ENCODE assay signal across 9 cellular contexts in the genomic region with DNA sequence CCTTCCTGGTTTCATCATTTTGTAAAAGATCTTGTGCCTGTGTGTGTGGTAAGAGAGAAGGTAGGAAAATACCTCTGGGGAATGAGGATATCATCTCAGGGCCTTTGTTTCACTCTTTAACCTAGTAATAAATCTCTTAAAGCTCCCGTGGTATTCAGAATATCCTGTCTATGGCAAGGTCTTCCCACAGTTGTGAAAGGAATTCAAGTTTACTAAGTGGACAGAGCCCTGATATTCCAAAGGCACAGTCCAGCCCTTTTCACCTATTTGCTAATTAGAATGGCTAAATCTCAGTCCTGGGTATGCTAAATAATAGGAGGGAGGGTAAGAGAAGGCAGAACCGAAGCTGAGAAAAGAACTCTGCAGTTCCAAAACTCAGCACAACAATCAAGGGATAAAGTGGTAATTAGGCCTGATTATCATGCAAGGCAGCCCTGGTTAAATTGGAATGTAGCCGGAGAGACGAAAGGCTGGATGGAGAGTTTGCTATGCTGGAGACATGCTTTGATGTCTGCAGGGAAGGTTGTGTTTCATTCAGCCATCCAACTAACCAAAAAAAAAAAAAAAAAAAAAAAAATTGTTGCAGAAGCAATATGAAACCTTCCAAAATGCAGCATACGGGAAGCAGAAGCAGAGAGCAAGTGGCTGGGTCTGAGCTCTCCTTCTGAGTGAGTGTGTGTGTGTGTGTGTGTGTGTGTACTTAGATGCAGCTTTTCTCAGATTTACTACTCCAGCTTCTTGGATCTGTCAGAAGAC. TPM values are rescaled to one million over a fixed set of nuclear protein-coding genes. Genes with fewer than 3 reads are reported as not detected.
A peak's percentile ranks its signal among the peaks of the same experiment; 100 is the strongest.
DNase-seq lines count a peak whose midpoint lies in the region; ATAC-seq, FAIRE-seq and TF ChIP-seq lines count a peak whose summit lies in the region.
"Had no signal": no experiment of that assay in that cellular context is flagged by ENCODE, and none has a peak within 500 bp of the region (broad histone marks: within the 10 kb centered on the region; RNA-seq: fewer than 3 reads in every experiment).

No MANE protein-coding gene starts in this region.

- FAIRE-seq in frontal cortex (lab: Jason Lieb, UNC) = no peak
- FAIRE-seq: HTR-8/SVneo had no signal

- peak; percentile 49 for DNase-seq in ACHN
- peak; percentile 86 for DNase-seq in islet precursor cell
- no peak for DNase-seq in T-helper 9 cell
- DNase-seq in frontal cortex (ENCODE audit: low spot score in 2 of 2) = no peak
- no peak for DNase-seq in dermis blood vessel endothelial cell
- DNase-seq in activated T-cell treated with anti-CD3 and anti-CD28 coated beads for 4 hours = no peak

- peaks cover 36% of the 10 kb centered on the region for H3K4me1 Mint-ChIP-seq in activated T-helper 17 cell treated with anti-CD3 and anti-CD28 coated beads, Interleukin-2, amount 50 U/mL, for 72 hours

- H3K4me1 ChIP-seq in HEK293 (ENCODE audit: control insufficient read depth, insufficient read depth, low read length) = peaks cover 23% of the 10 kb centered on the region

- TF ChIP-seq CTCF in HEK293 (tag by site-specific recombination; IDR thresholded peaks at IDR 0.05) = no peak

- no peaks in the 10 kb centered on the region for H3K36me3 Mint-ChIP-seq in activated T-helper 17 cell treated with anti-CD3 and anti-CD28 coated beads, Interleukin-2, amount 50 U/mL, for 72 hours (ENCODE audit: low read depth)

- H3K4me3 ChIP-seq in HEK293 (ENCODE audit: low read depth, low read length) = no peak overlapping the region

- CTCF ChIA-PET in HEK293 (lab: Yijun Ruan, JAX) = interaction anchor here (0.5 to 3.3 kb wide), 13 partner anchors 11 to 266 kb away, joined by 3 to 16 read pairs (median 4); no protein-coding TSS in a partner anchor

- in situ Hi-C loops in ACHN (cut with HindIII; ENCODE audit: low pct_ligation_motif_present, low pct_unique_long_range_greater_than_20kb, low sequenced_read_pairs) = no loop called here

- no peaks in the 10 kb centered on the region for H3K36me3 ChIP-seq in HEK293 (ENCODE audit: control insufficient read depth in 2 of 2, insufficient read depth in 1 of 2, low read length in 2 of 2)

- H3K27ac ChIP-seq in HEK293 (ENCODE audit: extremely low read depth, low read depth, low read length) = no peak overlapping the region

- ATAC-seq in activated T-helper 17 cell treated with anti-CD3 and anti-CD28 coated beads, Interleukin-2, amount 50 U/mL, for 72 hours (replicated peaks) = peak; percentile 42

- no peaks in the 10 kb centered on the region for H3K27me3 Mint-ChIP-seq in activated T-helper 17 cell treated with anti-CD3 and anti-CD28 coated beads, Interleukin-2, amount 50 U/mL, for 72 hours

- peak overlapping the region; percentile 34 for H3K4me3 Mint-ChIP-seq in activated T-helper 17 cell treated with anti-CD3 and anti-CD28 coated beads, Interleukin-2, amount 50 U/mL, for 72 hours

- no peaks in the 10 kb centered on the region for H3K9me3 Mint-ChIP-seq in activated T-helper 17 cell treated with anti-CD3 and anti-CD28 coated beads, Interleukin-2, amount 50 U/mL, for 72 hours

- H3K9me3 ChIP-seq in HEK293 (ENCODE audit: control insufficient read depth, insufficient read depth, low read depth, low read length) = no peaks in the 10 kb centered on the region

- peak overlapping the region; percentile 25 for H3K27ac Mint-ChIP-seq in activated T-helper 17 cell treated with anti-CD3 and anti-CD28 coated beads, Interleukin-2, amount 50 U/mL, for 72 hours

- POLR2A ChIA-PET in HEK293 (lab: Yijun Ruan, JAX) = interaction anchor here (0.6 to 1.9 kb wide), 5 partner anchors 16 to 118 kb away, joined by 3 to 14 read pairs (median 7); partner anchors contain the start of gene PIM1

TF ChIP-seq in HEK293, 187 proteins besides CTCF, POLR2A, EP300 and RAD21 (continues in another document):
- TF ChIP-seq, protein P1, sequence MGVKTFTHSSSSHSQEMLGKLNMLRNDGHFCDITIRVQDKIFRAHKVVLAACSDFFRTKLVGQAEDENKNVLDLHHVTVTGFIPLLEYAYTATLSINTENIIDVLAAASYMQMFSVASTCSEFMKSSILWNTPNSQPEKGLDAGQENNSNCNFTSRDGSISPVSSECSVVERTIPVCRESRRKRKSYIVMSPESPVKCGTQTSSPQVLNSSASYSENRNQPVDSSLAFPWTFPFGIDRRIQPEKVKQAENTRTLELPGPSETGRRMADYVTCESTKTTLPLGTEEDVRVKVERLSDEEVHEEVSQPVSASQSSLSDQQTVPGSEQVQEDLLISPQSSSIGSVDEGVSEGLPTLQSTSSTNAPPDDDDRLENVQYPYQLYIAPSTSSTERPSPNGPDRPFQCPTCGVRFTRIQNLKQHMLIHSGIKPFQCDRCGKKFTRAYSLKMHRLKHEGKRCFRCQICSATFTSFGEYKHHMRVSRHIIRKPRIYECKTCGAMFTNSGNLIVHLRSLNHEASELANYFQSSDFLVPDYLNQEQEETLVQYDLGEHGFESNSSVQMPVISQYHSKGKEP (tag by site-specific recombination; IDR thresholded peaks at IDR 0.05) = peak; percentile 41; the same call in 1 of the 2 replicates
- no peak for TF ChIP-seq ZNF596 (tag by site-specific recombination; IDR thresholded peaks at IDR 0.05)
- no peak for TF ChIP-seq ZXDB (tag by site-specific recombination; IDR thresholded peaks at IDR 0.05)
- TF ChIP-seq ZNF768 (tag by site-specific recombination; IDR thresholded peaks at IDR 0.05) = no peak
- TF ChIP-seq ZNF404 (tag by site-specific recombination; IDR thresholded peaks at IDR 0.05) = no peak
- TF ChIP-seq ZNF362 (tag by site-specific recombination; IDR thresholded peaks at IDR 0.05) = peak; percentile 96
- no peak for TF ChIP-seq ZNF610 (tag by site-specific recombination; IDR thresholded peaks at IDR 0.05; ENCODE audit: borderline replicate concordance)
- TF ChIP-seq, protein P2, sequence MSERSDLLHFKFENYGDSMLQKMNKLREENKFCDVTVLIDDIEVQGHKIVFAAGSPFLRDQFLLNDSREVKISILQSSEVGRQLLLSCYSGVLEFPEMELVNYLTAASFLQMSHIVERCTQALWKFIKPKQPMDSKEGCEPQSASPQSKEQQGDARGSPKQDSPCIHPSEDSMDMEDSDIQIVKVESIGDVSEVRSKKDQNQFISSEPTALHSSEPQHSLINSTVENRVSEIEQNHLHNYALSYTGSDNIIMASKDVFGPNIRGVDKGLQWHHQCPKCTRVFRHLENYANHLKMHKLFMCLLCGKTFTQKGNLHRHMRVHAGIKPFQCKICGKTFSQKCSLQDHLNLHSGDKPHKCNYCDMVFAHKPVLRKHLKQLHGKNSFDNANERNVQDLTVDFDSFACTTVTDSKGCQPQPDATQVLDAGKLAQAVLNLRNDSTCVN (tag by site-specific recombination; optimal IDR thresholded peaks at IDR 0.05) = no peak
- no peak for TF ChIP-seq ZNF184 (tag by site-specific recombination; IDR thresholded peaks at IDR 0.05)
- no peak for TF ChIP-seq ZNF133 (tag by site-specific recombination; IDR thresholded peaks at IDR 0.05)
- no peak for TF ChIP-seq ZNF549 (tag by site-specific recombination; IDR thresholded peaks at IDR 0.05)
- TF ChIP-seq, protein P3, sequence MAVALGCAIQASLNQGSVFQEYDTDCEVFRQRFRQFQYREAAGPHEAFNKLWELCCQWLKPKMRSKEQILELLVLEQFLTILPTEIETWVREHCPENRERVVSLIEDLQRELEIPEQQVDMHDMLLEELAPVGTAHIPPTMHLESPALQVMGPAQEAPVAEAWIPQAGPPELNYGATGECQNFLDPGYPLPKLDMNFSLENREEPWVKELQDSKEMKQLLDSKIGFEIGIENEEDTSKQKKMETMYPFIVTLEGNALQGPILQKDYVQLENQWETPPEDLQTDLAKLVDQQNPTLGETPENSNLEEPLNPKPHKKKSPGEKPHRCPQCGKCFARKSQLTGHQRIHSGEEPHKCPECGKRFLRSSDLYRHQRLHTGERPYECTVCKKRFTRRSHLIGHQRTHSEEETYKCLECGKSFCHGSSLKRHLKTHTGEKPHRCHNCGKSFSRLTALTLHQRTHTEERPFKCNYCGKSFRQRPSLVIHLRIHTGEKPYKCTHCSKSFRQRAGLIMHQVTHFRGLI (tag by site-specific recombination; IDR thresholded peaks at IDR 0.05) = no peak
- peak; percentile 72; the same call in 1 of the 2 replicates for TF ChIP-seq ZBTB17 (tag by site-specific recombination; IDR thresholded peaks at IDR 0.05)
- no peak for TF ChIP-seq ZNF785 (tag by site-specific recombination; IDR thresholded peaks at IDR 0.05)
- TF ChIP-seq ZNF354C (tag by site-specific recombination; IDR thresholded peaks at IDR 0.05; ENCODE audit: borderline replicate concordance, low read depth) = no peak
- TF ChIP-seq ZNF223 (tag by site-specific recombination; IDR thresholded peaks at IDR 0.05) = no peak
- peak; percentile 42 for TF ChIP-seq OSR2 (tag by site-specific recombination; IDR thresholded peaks at IDR 0.05)
- TF ChIP-seq, protein P4, sequence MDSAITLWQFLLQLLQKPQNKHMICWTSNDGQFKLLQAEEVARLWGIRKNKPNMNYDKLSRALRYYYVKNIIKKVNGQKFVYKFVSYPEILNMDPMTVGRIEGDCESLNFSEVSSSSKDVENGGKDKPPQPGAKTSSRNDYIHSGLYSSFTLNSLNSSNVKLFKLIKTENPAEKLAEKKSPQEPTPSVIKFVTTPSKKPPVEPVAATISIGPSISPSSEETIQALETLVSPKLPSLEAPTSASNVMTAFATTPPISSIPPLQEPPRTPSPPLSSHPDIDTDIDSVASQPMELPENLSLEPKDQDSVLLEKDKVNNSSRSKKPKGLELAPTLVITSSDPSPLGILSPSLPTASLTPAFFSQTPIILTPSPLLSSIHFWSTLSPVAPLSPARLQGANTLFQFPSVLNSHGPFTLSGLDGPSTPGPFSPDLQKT (IDR thresholded peaks at IDR 0.05; ENCODE audit: borderline replicate concordance, low read depth, low read length) = no peak
- no peak for TF ChIP-seq ZNF155 (tag by site-specific recombination; IDR thresholded peaks at IDR 0.05)
- TF ChIP-seq ZSCAN23 (tag by site-specific recombination; IDR thresholded peaks at IDR 0.05) = no peak
- no peak for TF ChIP-seq GLI2 (tag by site-specific recombination; IDR thresholded peaks at IDR 0.05; ENCODE audit: borderline replicate concordance, low read depth)

RNA-seq across cellular contexts. Expression of gene PIM1, which starts 28.5 kb away (rescaled TPM):
- total RNA-seq in activated T-helper 17 cell treated with anti-CD3 and anti-CD28 coated beads, Interleukin-2, amount 50 U/mL, for 72 hours = 100 to 1,000 TPM; 246 to 403 TPM
- 20.4 TPM for total RNA-seq in frontal cortex
- total RNA-seq in dermis blood vessel endothelial cell = 1.3 and 2.6 TPM in 2 replicates

Comparison
In these comparisons a context has a peak if more than half of its experiments do, and no peak if none do; other contexts are left out.
1. DNase-seq: peak in ACHN (single experiment) and islet precursor cell (single experiment); none in T-helper 9 cell (single experiment), frontal cortex (0 of 2), dermis blood vessel endothelial cell (single experiment) and activated T-cell treated with anti-CD3 and anti-CD28 coated beads for 4 hours (single experiment).
2. RNA of gene PIM1, which starts 28.5 kb away (total RNA-seq): 246 to 403 TPM in activated T-helper 17 cell treated with anti-CD3 and anti-CD28 coated beads, Interleukin-2, amount 50 U/mL, for 72 hours; 20.4 TPM in frontal cortex (single experiment) and 1.3 to 2.6 TPM in dermis blood vessel endothelial cell; every median in the first group is over 10 times any median in the second.